1 cellular context compared by ENCODE assay signal in genomic region chr3:197508924-197509775, GRCh38.
TF ChIP-seq lines count a peak whose summit lies in the region.

No MANE protein-coding gene starts in this region.

TF ChIP-seq in A549, 52 proteins besides CTCF, POLR2A, EP300 and RAD21 (continued from another document):
- TF ChIP-seq NFE2L2 (conservative IDR thresholded peaks at IDR 0.05; ENCODE audit: low read length) (no peak), HOXA7 (CRISPR knock-in tag; IDR thresholded peaks at IDR 0.05) (no peak)
